ENCODE assay signal across 1 cellular context in the genomic region with DNA sequence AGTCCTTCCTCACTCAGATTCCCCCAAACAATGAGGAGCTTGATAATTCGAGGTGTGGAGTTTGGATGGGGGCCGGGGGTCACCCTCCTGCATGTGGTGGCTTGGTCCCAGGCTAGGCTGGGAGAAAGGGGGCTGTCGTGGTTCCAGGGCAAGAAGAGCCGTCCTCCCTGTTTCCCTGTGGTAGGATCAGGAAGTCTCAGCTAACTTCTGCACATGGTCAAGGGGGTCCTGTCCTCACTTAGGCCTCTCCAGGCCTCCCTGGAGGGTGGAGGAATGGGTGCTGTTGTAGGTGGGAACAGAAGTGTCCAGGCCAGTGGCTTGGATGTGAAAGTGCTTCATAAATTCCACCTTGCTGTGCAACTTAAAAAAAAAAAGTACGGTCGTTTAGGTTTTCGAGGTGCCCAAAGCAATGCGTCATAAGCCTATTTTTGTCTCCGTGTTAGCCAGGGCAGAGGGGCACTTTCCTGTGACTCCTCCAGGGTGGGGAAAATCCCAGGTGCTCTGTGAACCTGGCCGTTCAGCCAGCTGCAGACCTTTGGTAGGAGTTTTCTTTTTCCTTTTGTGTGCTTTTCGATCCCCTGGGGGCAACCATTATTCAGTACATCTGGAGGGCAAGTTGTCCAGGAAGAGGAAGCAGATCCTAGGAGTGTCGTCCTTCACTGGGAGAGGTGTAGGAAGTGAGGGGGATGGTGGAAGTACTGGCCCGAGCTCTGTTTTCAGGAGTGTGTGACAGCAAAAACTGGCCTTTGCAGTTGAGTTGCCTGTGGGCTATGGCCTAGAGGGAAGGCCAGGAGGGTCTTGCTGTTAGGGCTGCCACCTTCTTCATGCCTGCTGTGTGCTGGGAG.
TF ChIP-seq lines count a peak whose summit lies in the region.

No MANE protein-coding gene starts in this region.

TF ChIP-seq in K562, 482 proteins besides CTCF, POLR2A, EP300 and RAD21:
- peak; percentile 43 for TF ChIP-seq SNRNP70 (optimal IDR thresholded peaks at IDR 0.05; ENCODE audit: low read depth, low read length)
- TF ChIP-seq, protein P1, sequence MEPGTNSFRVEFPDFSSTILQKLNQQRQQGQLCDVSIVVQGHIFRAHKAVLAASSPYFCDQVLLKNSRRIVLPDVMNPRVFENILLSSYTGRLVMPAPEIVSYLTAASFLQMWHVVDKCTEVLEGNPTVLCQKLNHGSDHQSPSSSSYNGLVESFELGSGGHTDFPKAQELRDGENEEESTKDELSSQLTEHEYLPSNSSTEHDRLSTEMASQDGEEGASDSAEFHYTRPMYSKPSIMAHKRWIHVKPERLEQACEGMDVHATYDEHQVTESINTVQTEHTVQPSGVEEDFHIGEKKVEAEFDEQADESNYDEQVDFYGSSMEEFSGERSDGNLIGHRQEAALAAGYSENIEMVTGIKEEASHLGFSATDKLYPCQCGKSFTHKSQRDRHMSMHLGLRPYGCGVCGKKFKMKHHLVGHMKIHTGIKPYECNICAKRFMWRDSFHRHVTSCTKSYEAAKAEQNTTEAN (CRISPR knock-in tag; IDR thresholded peaks at IDR 0.05): no peak
- peak; percentile 56; the same call in 1 of the 2 replicates for TF ChIP-seq MEF2A (IDR thresholded peaks at IDR 0.05; ENCODE audit: control insufficient read depth, low read depth, low read length)
- no peak for TF ChIP-seq ILK (tag; IDR thresholded peaks at IDR 0.05; ENCODE audit: borderline replicate concordance, low read depth)
- TF ChIP-seq SAP30 (IDR thresholded peaks at IDR 0.05; ENCODE audit: borderline replicate concordance, insufficient read depth, low read depth, low read length, poor library complexity, severe bottlenecking): no peak
- TF ChIP-seq, protein P2, sequence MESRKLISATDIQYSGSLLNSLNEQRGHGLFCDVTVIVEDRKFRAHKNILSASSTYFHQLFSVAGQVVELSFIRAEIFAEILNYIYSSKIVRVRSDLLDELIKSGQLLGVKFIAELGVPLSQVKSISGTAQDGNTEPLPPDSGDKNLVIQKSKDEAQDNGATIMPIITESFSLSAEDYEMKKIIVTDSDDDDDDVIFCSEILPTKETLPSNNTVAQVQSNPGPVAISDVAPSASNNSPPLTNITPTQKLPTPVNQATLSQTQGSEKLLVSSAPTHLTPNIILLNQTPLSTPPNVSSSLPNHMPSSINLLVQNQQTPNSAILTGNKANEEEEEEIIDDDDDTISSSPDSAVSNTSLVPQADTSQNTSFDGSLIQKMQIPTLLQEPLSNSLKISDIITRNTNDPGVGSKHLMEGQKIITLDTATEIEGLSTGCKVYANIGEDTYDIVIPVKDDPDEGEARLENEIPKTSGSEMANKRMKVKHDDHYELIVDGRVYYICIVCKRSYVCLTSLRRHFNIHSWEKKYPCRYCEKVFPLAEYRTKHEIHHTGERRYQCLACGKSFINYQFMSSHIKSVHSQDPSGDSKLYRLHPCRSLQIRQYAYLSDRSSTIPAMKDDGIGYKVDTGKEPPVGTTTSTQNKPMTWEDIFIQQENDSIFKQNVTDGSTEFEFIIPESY (CRISPR knock-in tag; IDR thresholded peaks at IDR 0.05): no peak
- no peak for TF ChIP-seq ZNF431 (CRISPR knock-in tag; IDR thresholded peaks at IDR 0.05)
- no peak for TF ChIP-seq GABPB2 (CRISPR knock-in tag; conservative IDR thresholded peaks at IDR 0.05)
- TF ChIP-seq RUNX1 (IDR thresholded peaks at IDR 0.05; ENCODE audit: low read depth): 0 out of 2 replicates have a peak, but pooled peaks have one; percentile 34
- TF ChIP-seq, protein P3, sequence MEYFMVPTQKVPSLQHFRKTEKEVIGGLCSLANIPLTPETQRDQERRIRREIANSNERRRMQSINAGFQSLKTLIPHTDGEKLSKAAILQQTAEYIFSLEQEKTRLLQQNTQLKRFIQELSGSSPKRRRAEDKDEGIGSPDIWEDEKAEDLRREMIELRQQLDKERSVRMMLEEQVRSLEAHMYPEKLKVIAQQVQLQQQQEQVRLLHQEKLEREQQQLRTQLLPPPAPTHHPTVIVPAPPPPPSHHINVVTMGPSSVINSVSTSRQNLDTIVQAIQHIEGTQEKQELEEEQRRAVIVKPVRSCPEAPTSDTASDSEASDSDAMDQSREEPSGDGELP (CRISPR knock-in tag; IDR thresholded peaks at IDR 0.05; ENCODE audit: borderline replicate concordance): no peak
- no peak for TF ChIP-seq ELF1 (tag; IDR thresholded peaks at IDR 0.05)
- peak; percentile 58; the same call in 1 of the 2 replicates for TF ChIP-seq ZNF121 (CRISPR knock-in tag; conservative IDR thresholded peaks at IDR 0.05)
